Comparison of ENCODE assay signal across 21 cellular contexts in the genomic region with DNA sequence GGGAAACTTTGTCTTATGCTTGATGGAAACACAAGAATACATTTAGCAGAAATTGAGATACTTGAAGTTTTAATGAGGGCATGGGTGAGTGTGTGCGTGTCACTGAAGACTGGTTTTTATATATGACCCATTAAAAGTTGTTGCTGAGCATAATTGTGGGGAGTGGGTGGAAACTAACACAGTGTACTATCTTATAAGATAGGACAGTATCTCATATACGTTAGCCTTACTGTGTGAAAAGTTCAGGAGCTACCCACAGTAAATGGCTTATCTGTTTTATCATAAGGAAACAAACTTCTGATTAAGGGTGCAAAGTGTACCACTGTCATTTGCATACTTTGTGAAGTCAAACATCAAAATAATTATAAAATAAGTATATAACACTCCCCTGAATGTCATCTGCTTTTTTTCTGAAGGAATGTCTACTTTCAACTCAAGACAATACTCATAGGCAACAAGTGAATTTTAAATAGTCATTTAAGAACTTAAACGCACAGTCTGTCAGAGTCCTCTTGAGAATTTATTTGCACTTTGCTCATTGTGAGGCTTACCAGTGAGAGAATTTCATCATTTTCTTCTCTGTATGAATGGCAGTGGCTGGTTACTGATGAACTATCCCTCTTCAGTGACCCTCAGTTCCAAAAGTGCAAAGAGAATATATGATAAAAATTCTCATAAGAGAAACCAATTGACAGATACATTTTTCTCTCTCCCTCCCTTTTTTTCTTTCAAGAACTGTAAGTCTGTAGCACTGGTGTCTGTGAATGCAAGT. TPM values are rescaled to one million over a fixed set of nuclear protein-coding genes. Genes with fewer than 3 reads are reported as not detected.
DNase-seq lines count a peak whose midpoint lies in the region; ATAC-seq, FAIRE-seq and TF ChIP-seq lines count a peak whose summit lies in the region.
"Had no signal": no experiment of that assay in that cellular context is flagged by ENCODE, and none has a peak within 500 bp of the region (broad histone marks: within the 10 kb centered on the region; RNA-seq: fewer than 3 reads in every experiment).

No MANE protein-coding gene starts in this region.

- POLR2A ChIA-PET in endothelial cell of umbilical vein (lab: Charles Lee), result no interaction called here

- H3K4me2 ChIP-seq in endothelial cell of umbilical vein (ENCODE audit: insufficient read depth, low read length), result peak overlapping the region; percentile 98
- H3K4me2 ChIP-seq: neural progenitor cell had no signal

- CTCF ChIA-PET in endothelial cell of umbilical vein (lab: Charles Lee), result no interaction called here

- FAIRE-seq in endothelial cell of umbilical vein (lab: Jason Lieb, UNC), result no peak
- FAIRE-seq: H1 had no signal

- dilution Hi-C loops in endothelial cell of umbilical vein (cut with MboI; ENCODE audit: extremely low pct_ligation_motif_present, low sequenced_read_pairs), result no loop called here

- intact Hi-C loops in endothelial cell of umbilical vein (cut with micrococcal nuclease), result no loop called here

- H3K4me3 Mint-ChIP-seq in progenitor cell of endocrine pancreas (ENCODE audit: low read depth), result peak overlapping the region; percentile 97
- H3K4me3 Mint-ChIP-seq: activated naive CD8-positive, alpha-beta T cell; stimulated activated memory B cell treated with anti-CD40 and anti-IgM and Interleukin-4, amounts not matched to agents 10 μg/mL and 1 μg/mL and 100 μg/mL, for 72 hours had no signal

- H3K4me3 ChIP-seq in ACC112 (ENCODE audit: low read depth, low read length) (peak overlapping the region; percentile 55), endothelial cell of umbilical vein (replicated peaks in 1 of 3; ENCODE audit: insufficient read depth in 1 of 3, low read depth in 1 of 3, low read length in 3 of 3) (peak overlapping the region; percentile 2 to 99 (median 87)), H7 (ENCODE audit: insufficient read depth, low read depth, low read length) (no peak overlapping the region)
- H3K4me3 ChIP-seq: neural progenitor cell, SJCRH30 had no signal

- H4K20me1 ChIP-seq in endothelial cell of umbilical vein (replicated peaks; ENCODE audit: control insufficient read depth, extremely low read depth, insufficient read depth, low read length), result no peaks in the 10 kb centered on the region

- no peaks in the 10 kb centered on the region for H3K9me3 ChIP-seq in endothelial cell of umbilical vein (replicated peaks; ENCODE audit: control insufficient read depth, insufficient read depth, low read length)
- H3K9me3 ChIP-seq: SJCRH30 had no signal

- no TSS peak for BruUV-seq in endothelial cell of umbilical vein (replicated peaks; lab: Mats Ljungman, UMichigan)

- H3K79me2 ChIP-seq in ACC112 (ENCODE audit: control insufficient read depth, insufficient read depth, low read length, unreplicated experiment) (peaks cover 50% of the 10 kb centered on the region), endothelial cell of umbilical vein (ENCODE audit: control insufficient read depth, insufficient read depth, low read length) (peaks cover 69% of the 10 kb centered on the region)

- peaks cover 34% of the 10 kb centered on the region for H3K4me1 ChIP-seq in ACC112 (ENCODE audit: control insufficient read depth, insufficient read depth, low read length, unreplicated experiment)
- peaks cover 43% of the 10 kb centered on the region for H3K4me1 ChIP-seq in endothelial cell of umbilical vein (ENCODE audit: control insufficient read depth, extremely low read depth, insufficient read depth, low read length)
- H3K4me1 ChIP-seq: neural progenitor cell, SJCRH30 had no signal

- TF ChIP-seq POLR2A in endothelial cell of umbilical vein (IDR thresholded peaks at IDR 0.05; ENCODE audit: low read depth, low read length), result no peak

- DNase-seq in OCI-M1 (lab: John Stamatoyannopoulos, UW) (peak; percentile 53), endothelial cell of umbilical vein (ENCODE audit: low read depth, low spot score) (peak; percentile 58), progenitor cell of endocrine pancreas (ENCODE audit: low spot score, unreplicated experiment) (no peak), Kasumi-1 (lab: John Stamatoyannopoulos, UW) (no peak), AG20443 (ENCODE audit: low spot score) (no peak), H7 (no peak)
- DNase-seq: activated T-cell treated with anti-CD3 and anti-CD28 coated beads, Interleukin-2, amount 50 U/mL, for 48 hours; effector CD4-positive, alpha-beta T cell; EL; mesenchymal stem cell; NCI-H2107; NCI-H526; SJCRH30; T-helper 2 cell; trophoblast cell had no signal

- H3K36me3 Mint-ChIP-seq in progenitor cell of endocrine pancreas (ENCODE audit: insufficient read depth), result peaks cover 13% of the 10 kb centered on the region
- H3K36me3 Mint-ChIP-seq: activated naive CD8-positive, alpha-beta T cell; stimulated activated memory B cell treated with anti-CD40 and anti-IgM and Interleukin-4, amounts not matched to agents 10 μg/mL and 1 μg/mL and 100 μg/mL, for 72 hours had no signal

- no peak for ATAC-seq in GM21360 (IDR thresholded peaks at IDR 0.05; ENCODE audit: unreplicated experiment)
- ATAC-seq: stimulated activated memory B cell treated with anti-CD40 and anti-IgM and Interleukin-4, amounts not matched to agents 10 μg/mL and 1 μg/mL and 100 μg/mL, for 72 hours had no signal

- H3K27ac ChIP-seq in ACC112 (ENCODE audit: low read depth, low read length) (no peak overlapping the region), endothelial cell of umbilical vein (ENCODE audit: insufficient read depth, low read depth, low read length) (peak overlapping the region; percentile 75)
- H3K27ac ChIP-seq: neural progenitor cell, SJCRH30 had no signal

- no peaks in the 10 kb centered on the region for H3K27me3 Mint-ChIP-seq in progenitor cell of endocrine pancreas

- TF ChIP-seq CTCF in endothelial cell of umbilical vein (IDR thresholded peaks at IDR 0.05; ENCODE audit: extremely low read depth in 1 of 2, insufficient read depth in 1 of 2, low read depth in 1 of 2, low read length in 2 of 2) (no peak), progenitor cell of endocrine pancreas (IDR thresholded peaks at IDR 0.05; ENCODE audit: unreplicated experiment) (no peak)

- H3K9me3 Mint-ChIP-seq in progenitor cell of endocrine pancreas (ENCODE audit: low read depth), result no peaks in the 10 kb centered on the region
- H3K9me3 Mint-ChIP-seq: neural progenitor cell had no signal

- H2AFZ ChIP-seq in ACC112 (ENCODE audit: low read length, unreplicated experiment) (no peak overlapping the region), endothelial cell of umbilical vein (ENCODE audit: low read depth, low read length) (no peak overlapping the region)
- H2AFZ ChIP-seq: neural progenitor cell had no signal

- no peaks in the 10 kb centered on the region for H3K36me3 ChIP-seq in ACC112 (ENCODE audit: insufficient read depth, low read length)
- H3K36me3 ChIP-seq in endothelial cell of umbilical vein (ENCODE audit: control insufficient read depth in 2 of 2, extremely low read depth in 1 of 2, insufficient read depth in 2 of 2, low read length in 2 of 2), result no peaks in the 10 kb centered on the region
- no peaks in the 10 kb centered on the region for H3K36me3 ChIP-seq in H7 (replicated peaks; ENCODE audit: control insufficient read depth, insufficient read depth, low read length)
- H3K36me3 ChIP-seq: neural progenitor cell, SJCRH30 had no signal

- H3K9me1 ChIP-seq in endothelial cell of umbilical vein (replicated peaks; ENCODE audit: control insufficient read depth, extremely low read depth, insufficient read depth, low read length), result no peaks in the 10 kb centered on the region

- H3K4me1 Mint-ChIP-seq in progenitor cell of endocrine pancreas (ENCODE audit: low read depth), result peaks cover 57% of the 10 kb centered on the region
- H3K4me1 Mint-ChIP-seq: stimulated activated memory B cell treated with anti-CD40 and anti-IgM and Interleukin-4, amounts not matched to agents 10 μg/mL and 1 μg/mL and 100 μg/mL, for 72 hours had no signal

- peak overlapping the region; percentile 19 for H3K27ac Mint-ChIP-seq in progenitor cell of endocrine pancreas
- H3K27ac Mint-ChIP-seq: activated naive CD8-positive, alpha-beta T cell; neural progenitor cell; stimulated activated memory B cell treated with anti-CD40 and anti-IgM and Interleukin-4, amounts not matched to agents 10 μg/mL and 1 μg/mL and 100 μg/mL, for 72 hours had no signal

- peak overlapping the region; percentile 90 for H3K9ac ChIP-seq in endothelial cell of umbilical vein (replicated peaks; ENCODE audit: extremely low read depth, insufficient read depth, low read length)
- H3K9ac ChIP-seq: neural progenitor cell had no signal

- H3K27me3 ChIP-seq in ACC112 (ENCODE audit: insufficient read depth, low read length), result no peaks in the 10 kb centered on the region
- H3K27me3 ChIP-seq in endothelial cell of umbilical vein (ENCODE audit: control insufficient read depth in 2 of 2, insufficient read depth in 2 of 2, low read length in 2 of 2), result no peaks in the 10 kb centered on the region
- H3K27me3 ChIP-seq in H7 (ENCODE audit: control insufficient read depth, insufficient read depth, low read length), result peaks cover 27% of the 10 kb centered on the region
- H3K27me3 ChIP-seq: SJCRH30 had no signal

TF ChIP-seq in endothelial cell of umbilical vein, 7 proteins besides CTCF, POLR2A, EP300 and RAD21:
- TF ChIP-seq FOS (IDR thresholded peaks at IDR 0.05; ENCODE audit: borderline replicate concordance, insufficient read depth, low read length) (no peak), POLR2AphosphoS5 (IDR thresholded peaks at IDR 0.05; ENCODE audit: insufficient read depth, low read depth, low read length) (no peak), EZH2 (IDR thresholded peaks at IDR 0.05; ENCODE audit: borderline replicate concordance, low read depth, low read length, severe bottlenecking) (no peak), MAX (IDR thresholded peaks at IDR 0.05; ENCODE audit: insufficient read depth, insufficient read length) (no peak), GATA2 (IDR thresholded peaks at IDR 0.05; ENCODE audit: insufficient read depth, insufficient read length, low read depth, low read length) (no peak), MYC (IDR thresholded peaks at IDR 0.05; ENCODE audit: low read depth, low read length) (no peak), JUN (IDR thresholded peaks at IDR 0.05; ENCODE audit: borderline replicate concordance, insufficient read depth, insufficient read length, low read depth) (no peak)

RNA-seq across cellular contexts. Expression of gene PDE3A, which starts 4.2 kb away (rescaled TPM):
- total RNA-seq in endothelial cell of umbilical vein (25.7 and 27.4 TPM in 2 replicates), progenitor cell of endocrine pancreas (121 and 134 TPM in 2 replicates)
- polyA plus RNA-seq in endothelial cell of umbilical vein, result 12.9 and 14.0 TPM in 2 replicates
- polyA plus RNA-seq in endothelial cell of umbilical vein (2011; cell fraction: cytosol; rRNA removed), result 8.5 and 9.2 TPM in 2 replicates
- polyA plus RNA-seq in endothelial cell of umbilical vein (2011; cell fraction: nucleus; rRNA removed), result 29.2 and 33.7 TPM in 2 replicates
- 9.4 and 10.2 TPM in 2 replicates for polyA plus RNA-seq in endothelial cell of umbilical vein (2012)
- polyA minus RNA-seq in endothelial cell of umbilical vein, result 75.7 and 87.0 TPM in 2 replicates
- 151 TPM for polyA minus RNA-seq in endothelial cell of umbilical vein (2011; cell fraction: cytosol; rRNA and poly(A)+ RNA removed)
- 146 and 150 TPM in 2 replicates for polyA minus RNA-seq in endothelial cell of umbilical vein (2011; cell fraction: nucleus; rRNA and poly(A)+ RNA removed)
- 0.22 and 0.24 TPM in 2 replicates for total RNA-seq in H7 (2014; rRNA removed; shearing (Covaris generic))

Comparison
In these comparisons a context has a peak if more than half of its experiments do, and no peak if none do; other contexts are left out.
1. DNase-seq: peak in OCI-M1 (single experiment) and endothelial cell of umbilical vein (single experiment); none in progenitor cell of endocrine pancreas (single experiment), Kasumi-1 (0 of 2), AG20443 (single experiment) and H7 (single experiment).
2. RNA of gene PDE3A, which starts 4.2 kb away (total RNA-seq): 121 to 134 TPM in progenitor cell of endocrine pancreas and 25.7 to 27.4 TPM in endothelial cell of umbilical vein; 0.22 to 0.24 TPM in H7; every median in the first group is over 10 times any median in the second.